21 cellular contexts compared by ENCODE assay signal in genomic region chr7:34530211-34530610, GRCh38.
"Had no signal": no experiment of that assay in that cellular context is flagged by ENCODE, and none has a peak within 500 bp of the region (broad histone marks: within the 10 kb centered on the region; RNA-seq: fewer than 3 reads in every experiment).

No MANE protein-coding gene starts in this region.

- H3K27ac Mint-ChIP-seq: activated B cell treated with CpG ODN at 0.5 μM for 24 hours; activated CD4-positive, alpha-beta T cell treated with anti-CD3 and anti-CD28 coated beads for 36 hours; activated naive CD4-positive, alpha-beta T cell treated with anti-CD3 and anti-CD28 coated beads for 36 hours; activated naive CD8-positive, alpha-beta T cell treated with anti-CD3 and anti-CD28 coated beads, Interleukin-2, amount 10 ng/mL, durations not matched to agents 7 days and 5 days; immature natural killer cell; natural killer cell; T-helper 17 cell; type B pancreatic cell had no signal

- H3K4me3 ChIP-seq: cardiac muscle cell, left ventricle myocardium inferior, thoracic aorta had no signal

- H3K27me3 Mint-ChIP-seq: activated B cell treated with CpG ODN at 0.5 μM for 24 hours; activated CD4-positive, alpha-beta T cell treated with anti-CD3 and anti-CD28 coated beads for 36 hours; activated naive CD8-positive, alpha-beta T cell treated with anti-CD3 and anti-CD28 coated beads, Interleukin-2, amount 10 ng/mL, durations not matched to agents 7 days and 5 days; T-helper 17 cell; type B pancreatic cell had no signal

- H3K9me3 Mint-ChIP-seq: activated naive CD8-positive, alpha-beta T cell treated with anti-CD3 and anti-CD28 coated beads, Interleukin-2, amount 10 ng/mL, durations not matched to agents 7 days and 5 days; type B pancreatic cell had no signal

- DNase-seq: activated B cell treated with CpG ODN at 0.5 μM for 24 hours; activated CD4-positive, alpha-beta T cell treated with anti-CD3 and anti-CD28 coated beads for 36 hours; activated CD4-positive, alpha-beta T cell treated with anti-CD3 and anti-CD28 coated beads, Interleukin-2, amount 50 U/mL, for 48 hours; activated CD8-positive, alpha-beta memory T cell treated with anti-CD3 and anti-CD28 coated beads, Interleukin-2, amount 50 U/mL, for 48 hours; activated naive CD4-positive, alpha-beta T cell treated with anti-CD3 and anti-CD28 coated beads for 36 hours; activated naive CD8-positive, alpha-beta T cell treated with anti-CD3 and anti-CD28 coated beads, Interleukin-2, amount 10 ng/mL, durations not matched to agents 7 days and 5 days; activated T-cell treated with anti-CD3 and anti-CD28 coated beads, Interleukin-2, amount 50 U/mL, for 48 hours; amygdala; foreskin melanocyte; immature natural killer cell; kidney glomerular epithelial cell; left ventricle myocardium inferior; midbrain; natural killer cell; retina; stimulated activated CD4-positive, alpha-beta T cell treated with anti-CD3 and anti-CD28 coated beads, Interleukin-4, amount 100 ng/mL, for 1 hour; stimulated activated naive CD4-positive, alpha-beta T cell treated with Interleukin-2 at 50 U/mL for 16 hours; T-helper 17 cell had no signal

- H3K27ac ChIP-seq: cardiac muscle cell, left ventricle myocardium inferior, thoracic aorta had no signal

- H3K4me1 ChIP-seq: left ventricle myocardium inferior had no signal

- H3K36me3 Mint-ChIP-seq: activated naive CD8-positive, alpha-beta T cell treated with anti-CD3 and anti-CD28 coated beads, Interleukin-2, amount 10 ng/mL, durations not matched to agents 7 days and 5 days; immature natural killer cell; type B pancreatic cell had no signal

- H3K4me1 Mint-ChIP-seq: activated B cell treated with CpG ODN at 0.5 μM for 24 hours; activated CD4-positive, alpha-beta T cell treated with anti-CD3 and anti-CD28 coated beads for 36 hours; activated naive CD8-positive, alpha-beta T cell treated with anti-CD3 and anti-CD28 coated beads, Interleukin-2, amount 10 ng/mL, durations not matched to agents 7 days and 5 days; immature natural killer cell; natural killer cell; T-helper 17 cell had no signal

- ATAC-seq: activated CD4-positive, alpha-beta T cell treated with anti-CD3 and anti-CD28 coated beads for 36 hours; natural killer cell; T-helper 17 cell had no signal

- H3K4me3 Mint-ChIP-seq: activated B cell treated with CpG ODN at 0.5 μM for 24 hours; activated CD4-positive, alpha-beta T cell treated with anti-CD3 and anti-CD28 coated beads for 36 hours; activated naive CD4-positive, alpha-beta T cell treated with anti-CD3 and anti-CD28 coated beads for 36 hours; activated naive CD8-positive, alpha-beta T cell treated with anti-CD3 and anti-CD28 coated beads, Interleukin-2, amount 10 ng/mL, durations not matched to agents 7 days and 5 days; immature natural killer cell; natural killer cell; T-helper 17 cell; type B pancreatic cell had no signal

- H3K27me3 ChIP-seq: cardiac muscle cell had no signal

- H3K36me3 ChIP-seq: cardiac muscle cell, left ventricle myocardium inferior, thoracic aorta had no signal

- H3K9me3 ChIP-seq: thoracic aorta had no signal
